36 cellular contexts compared by ENCODE assay signal in the genomic region with DNA sequence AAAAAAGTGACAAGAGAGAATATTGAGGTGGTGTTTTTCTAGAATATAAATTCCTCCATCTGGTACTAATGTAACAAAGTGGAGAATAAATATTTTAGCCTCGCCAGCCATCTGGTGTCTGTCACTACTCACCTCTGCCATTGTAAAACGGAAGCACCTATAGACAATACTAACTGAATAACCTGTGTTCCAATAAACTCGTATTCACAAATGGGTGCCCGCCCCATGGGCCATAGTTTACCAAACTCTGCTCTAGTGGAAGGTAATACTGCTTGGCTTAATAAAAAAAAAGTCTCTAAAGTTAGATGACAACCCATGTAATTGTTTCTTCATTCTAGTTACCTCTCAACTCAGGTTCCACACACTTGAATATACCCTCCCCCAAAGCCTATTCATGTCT. TPM values are rescaled to one million over a fixed set of nuclear protein-coding genes. Genes with fewer than 3 reads are reported as not detected.
"Had no signal": no experiment of that assay in that cellular context is flagged by ENCODE, and none has a peak within 500 bp of the region (broad histone marks: within the 10 kb centered on the region; RNA-seq: fewer than 3 reads in every experiment).

No MANE protein-coding gene starts in this region.

- H3K9me3 ChIP-seq: adrenal gland, body of pancreas, esophagus squamous epithelium, gastroesophageal sphincter, heart right ventricle had no signal

- H3K4me1 ChIP-seq: adrenal gland, body of pancreas, esophagus squamous epithelium, gastroesophageal sphincter had no signal

- ATAC-seq: activated CD4-positive, CD25-positive, alpha-beta regulatory T cell treated with anti-CD3 and anti-CD28 coated beads, Interleukin-2, amount 50 U/mL, for 24 hours; activated CD8-positive, alpha-beta memory T cell treated with anti-CD3 and anti-CD28 coated beads, Interleukin-2, amount 10 ng/mL, durations not matched to agents 7 days and 5 days; activated CD8-positive, alpha-beta T cell treated with anti-CD3 and anti-CD28 coated beads, Interleukin-2, amount 10 ng/mL, durations not matched to agents 7 days and 5 days; activated naive CD8-positive, alpha-beta T cell treated with anti-CD3 and anti-CD28 coated beads, Interleukin-2, amount 50 U/mL, for 24 hours; body of pancreas; effector memory CD8-positive, alpha-beta T cell; gastroesophageal sphincter; heart right ventricle; T-helper 17 cell had no signal

- H3K27me3 ChIP-seq: adrenal gland, body of pancreas, esophagus squamous epithelium, gastroesophageal sphincter, heart right ventricle had no signal

- H3K4me3 ChIP-seq: adrenal gland, body of pancreas, esophagus squamous epithelium, gastroesophageal sphincter, heart right ventricle had no signal

- H3K27ac ChIP-seq: adrenal gland, body of pancreas, esophagus squamous epithelium, gastroesophageal sphincter, heart right ventricle, WERI-Rb-1 had no signal

- DNase-seq: activated B cell treated with CpG ODN at 0.5 μM for 24 hours; activated CD4-positive, alpha-beta memory T cell treated with anti-CD3 and anti-CD28 coated beads for 36 hours; activated CD4-positive, alpha-beta T cell treated with anti-CD3 and anti-CD28 coated beads for 48 hours; activated CD8-positive, alpha-beta memory T cell treated with anti-CD3 and anti-CD28 coated beads, Interleukin-2, amount 10 ng/mL, durations not matched to agents 7 days and 5 days; activated CD8-positive, alpha-beta memory T cell treated with anti-CD3 and anti-CD28 coated beads, Interleukin-2, amount 50 U/mL, for 4 hours; activated CD8-positive, alpha-beta T cell treated with anti-CD3 and anti-CD28 coated beads, Interleukin-2, amount 10 ng/mL, durations not matched to agents 7 days and 5 days; activated effector memory CD4-positive, alpha-beta T cell treated with anti-CD3 and anti-CD28 coated beads, Interleukin-2, amount 50 U/mL, for 16 hours; activated naive CD4-positive, alpha-beta T cell treated with anti-CD3 and anti-CD28 coated beads for 36 hours; activated naive CD8-positive, alpha-beta T cell treated with anti-CD3 and anti-CD28 coated beads for 36 hours; activated naive CD8-positive, alpha-beta T cell treated with anti-CD3 and anti-CD28 coated beads, Interleukin-2, amount 50 U/mL, for 24 hours; activated T-cell treated with anti-CD3 and anti-CD28 coated beads, Interleukin-2, amount 50 U/mL, for 1 hour; activated T-cell treated with anti-CD3 and anti-CD28 coated beads, Interleukin-2, amount 50 U/mL, for 48 hours; adrenal gland; amygdala; aorta; body of pancreas; caudate nucleus; cortex of kidney; dermis blood vessel endothelial cell; effector CD4-positive, alpha-beta T cell; effector memory CD8-positive, alpha-beta T cell; erythroblast; esophagus squamous epithelium; foreskin melanocyte; heart right ventricle; T-helper 17 cell; T1000; WERI-Rb-1 had no signal

RNA-seq across cellular contexts. Expression of gene MRAP, which starts 27.9 kb away (rescaled TPM):
- total RNA-seq: activated B cell treated with CpG ODN at 0.5 μM for 24 hours; activated CD4-positive, alpha-beta memory T cell treated with anti-CD3 and anti-CD28 coated beads for 36 hours; activated CD8-positive, alpha-beta memory T cell treated with anti-CD3 and anti-CD28 coated beads for 36 hours; activated CD8-positive, alpha-beta memory T cell treated with anti-CD3 and anti-CD28 coated beads, Interleukin-2, amount 10 ng/mL, durations not matched to agents 7 days and 5 days; activated CD8-positive, alpha-beta T cell treated with anti-CD3 and anti-CD28 coated beads, Interleukin-2, amount 10 ng/mL, durations not matched to agents 7 days and 5 days; activated naive CD4-positive, alpha-beta T cell treated with anti-CD3 and anti-CD28 coated beads for 36 hours; activated naive CD8-positive, alpha-beta T cell treated with anti-CD3 and anti-CD28 coated beads for 36 hours; activated T-helper 1 cell treated with anti-CD3 and anti-CD28 coated beads, Interleukin-12 subunit alpha, Interleukin-12 subunit beta, Interleukin-2, Interleukin-4 antibody, amounts not matched to agents 30 ng/mL and 10 ng/mL and 1 ng/mL, durations not matched to agents 14 hours and 24 hours and 36 hours; activated T-helper 2 cell treated with anti-CD3 and anti-CD28 coated beads, Interferon-gamma antibody, Interleukin-2, Interleukin-4, amounts not matched to agents 10 μg/mL and 5 μg/mL and 100 μg/mL, durations not matched to agents 14 hours and 24 hours and 36 hours; chondrocyte; dermis blood vessel endothelial cell; fibroblast of villous mesenchyme; gastroesophageal sphincter; glomerular endothelial cell; T-helper 17 cell had no signal
